8 cellular contexts compared by ENCODE assay signal in the genomic region with DNA sequence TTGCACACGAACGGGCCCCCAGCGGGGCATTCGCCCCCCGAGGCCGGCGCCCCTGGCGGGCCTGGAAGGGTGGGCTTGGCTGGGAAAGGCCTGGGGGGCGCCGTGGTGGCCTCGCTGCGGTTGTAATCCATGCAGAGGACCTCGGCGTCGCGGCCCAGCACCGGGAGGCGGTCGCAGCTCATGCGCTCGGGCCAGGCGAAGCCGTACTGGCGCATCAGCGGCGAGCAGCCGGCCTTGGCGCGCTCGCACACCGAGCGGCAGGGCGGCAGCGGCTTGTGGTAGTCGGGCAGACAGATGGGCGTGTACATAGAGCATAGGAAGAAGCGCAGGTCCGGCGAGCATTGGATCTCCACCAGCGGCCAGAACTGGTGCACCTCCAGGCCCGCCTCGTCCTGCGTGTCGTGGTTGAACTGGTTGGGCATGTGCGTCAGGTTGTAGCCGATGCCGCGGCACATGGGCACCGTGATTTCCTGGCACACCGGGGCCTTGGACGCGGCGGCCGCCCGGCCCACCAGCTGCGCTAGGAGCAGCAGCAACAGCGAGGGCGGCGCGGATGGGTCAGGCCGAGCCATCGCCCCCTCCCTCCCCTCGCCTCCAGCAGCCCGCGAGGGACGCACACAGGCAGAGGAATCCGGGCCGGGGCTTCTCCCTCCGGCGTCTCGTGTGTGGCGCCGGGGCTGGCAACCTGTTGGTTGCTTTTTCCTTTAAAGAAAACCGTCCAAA. TPM values are rescaled to one million over a fixed set of nuclear protein-coding genes. Genes with fewer than 3 reads are reported as not detected.
DNase-seq lines count a peak whose midpoint lies in the region; ATAC-seq and TF ChIP-seq lines count a peak whose summit lies in the region.

No MANE protein-coding gene starts in this region.

- H3K27me3 ChIP-seq in CD4-positive, CD25-positive, alpha-beta regulatory T cell (ENCODE audit: control insufficient read depth, insufficient read depth, low read length): peaks cover 17% of the 10 kb centered on the region
- no peaks in the 10 kb centered on the region for H3K27me3 ChIP-seq in colonic mucosa
- no peaks in the 10 kb centered on the region for H3K27me3 ChIP-seq in right lobe of liver

- no peaks in the 10 kb centered on the region for H3K36me3 ChIP-seq in CD4-positive, CD25-positive, alpha-beta regulatory T cell (ENCODE audit: control insufficient read depth, insufficient read depth, low read length)
- H3K36me3 ChIP-seq in colonic mucosa: no peaks in the 10 kb centered on the region
- peaks cover 0 to 24% (median 0%) of the 10 kb centered on the region in 4 donors for H3K36me3 ChIP-seq in right lobe of liver

- TF ChIP-seq CTCF in colonic mucosa (IDR thresholded peaks at IDR 0.05): no peak
- no peak for TF ChIP-seq CTCF in right lobe of liver (IDR thresholded peaks at IDR 0.05)

- peak overlapping the region; percentile 96 to 99 for H3K9ac ChIP-seq in colonic mucosa (ENCODE audit: low read depth in 2 of 2, low read length in 2 of 2)

- no peaks in the 10 kb centered on the region for H3K36me3 Mint-ChIP-seq in CD4-positive, CD25-positive, alpha-beta regulatory T cell

- peak; percentile 22 for TF ChIP-seq POLR2A in right lobe of liver (IDR thresholded peaks at IDR 0.05)

- H3K27ac ChIP-seq in CD4-positive, CD25-positive, alpha-beta regulatory T cell (ENCODE audit: insufficient read depth, low read length, poor library complexity, severe bottlenecking): no peak overlapping the region
- H3K27ac ChIP-seq in colonic mucosa (peak overlapping the region; percentile 93), right lobe of liver (peak overlapping the region; percentile 93 to 100 (median 98))

- intact Hi-C loops in colonic mucosa (cut with DNase I): loop anchor here (5.0 kb wide), 1 partner anchor 64 kb away; no protein-coding TSS in a partner anchor
- intact Hi-C loops in right lobe of liver (cut with DNase I): loop anchor here in 1 of 2 donors (10.0 kb wide), 1 partner anchor 206 kb away; no protein-coding TSS in a partner anchor

- peak overlapping the region; percentile 84 to 93 (median 89) for H3K4me3 Mint-ChIP-seq in CD4-positive, CD25-positive, alpha-beta regulatory T cell

- peaks cover 44% of the 10 kb centered on the region for H3K4me1 ChIP-seq in CD4-positive, CD25-positive, alpha-beta regulatory T cell (ENCODE audit: control insufficient read depth, insufficient read depth, low read length, poor library complexity, severe bottlenecking)
- peaks cover 9% of the 10 kb centered on the region for H3K4me1 ChIP-seq in colonic mucosa
- H3K4me1 ChIP-seq in right lobe of liver: peaks cover 0 to 31% (median 12%) of the 10 kb centered on the region in 4 donors

- H3K9me3 Mint-ChIP-seq in CD4-positive, CD25-positive, alpha-beta regulatory T cell: peaks cover 0 to 2% (median 0%) of the 10 kb centered on the region in 7 donors

- peaks cover 0 to 39% (median 13%) of the 10 kb centered on the region in 4 donors for H3K4me1 Mint-ChIP-seq in CD4-positive, CD25-positive, alpha-beta regulatory T cell

- ATAC-seq in CD4-positive, CD25-positive, alpha-beta regulatory T cell (ENCODE audit: low read depth in 2 of 2): peak in 1 of 2 donors; percentile 5
- peak; percentile 21 for ATAC-seq in HG03175 (IDR thresholded peaks at IDR 0.05; ENCODE audit: unreplicated experiment)
- peak; percentile 0 to 1 (median 0) for ATAC-seq in right lobe of liver

- H3K9me3 ChIP-seq in CD4-positive, CD25-positive, alpha-beta regulatory T cell (ENCODE audit: control insufficient read depth in 2 of 2, low read length in 2 of 2): no peaks in the 10 kb centered on the region
- no peaks in the 10 kb centered on the region for H3K9me3 ChIP-seq in colonic mucosa
- no peaks in the 10 kb centered on the region for H3K9me3 ChIP-seq in right lobe of liver

- DNase-seq in CD4-positive, CD25-positive, alpha-beta regulatory T cell: peak in 2 of 3 donors; percentile 45 to 52
- peak; percentile 14 for DNase-seq in T-helper 9 cell
- DNase-seq in colonic mucosa: peak; percentile 57
- DNase-seq in right lobe of liver: peak; percentile 65 to 74 (median 69)
- DNase-seq in stimulated activated naive CD4-positive, alpha-beta T cell treated with Interleukin-2 at 50 U/mL for 16 hours (lab: John Stamatoyannopoulos, UW): peak; percentile 20
- DNase-seq in NCI-H774 (lab: John Stamatoyannopoulos, UW): no peak
- no peak for DNase-seq in NCI-H2196 (lab: John Stamatoyannopoulos, UW; ENCODE audit: unreplicated experiment)

- 0% methylated on average over 15 of the region's 74 CpGs for WGBS in right lobe of liver (ENCODE audit: insufficient coverage, low coverage, low lambda C conversion rate, missing lambda C conversion rate)

- H3K27me3 Mint-ChIP-seq in CD4-positive, CD25-positive, alpha-beta regulatory T cell: peaks cover 59% of the 10 kb centered on the region

- H3K27ac Mint-ChIP-seq in CD4-positive, CD25-positive, alpha-beta regulatory T cell: no peak overlapping the region

- peak overlapping the region; percentile 72 for H3K4me3 ChIP-seq in CD4-positive, CD25-positive, alpha-beta regulatory T cell (ENCODE audit: low read depth, low read length)
- H3K4me3 ChIP-seq in colonic mucosa (peak overlapping the region; percentile 86), right lobe of liver (peak overlapping the region; percentile 79 to 85 (median 83))

RNA-seq across cellular contexts. Expression of gene FZD5, which starts 1.4 kb away (rescaled TPM):
- 0.27 TPM for total RNA-seq in CD4-positive, CD25-positive, alpha-beta regulatory T cell
- polyA plus RNA-seq in CD4-positive, CD25-positive, alpha-beta regulatory T cell: under 1 TPM in 1 of 4 donors, not detected in 3; 0.07 TPM
- 100 to 1,000 TPM; 103 to 119 TPM for total RNA-seq in colonic mucosa
- 10 to 100 TPM; 18.5 to 37.4 (median 29.3) TPM for total RNA-seq in right lobe of liver

RNA-seq across cellular contexts. Expression of gene CCNYL1, which starts 56.9 kb away (rescaled TPM):
- total RNA-seq in CD4-positive, CD25-positive, alpha-beta regulatory T cell: 13.1 TPM
- polyA plus RNA-seq in CD4-positive, CD25-positive, alpha-beta regulatory T cell: 1 to 10 TPM in 2 of 4 donors, under 1 TPM in 2; 0.81 to 1.3 (median 1.0) TPM
- 10 to 100 TPM; 19.9 to 33.1 TPM for total RNA-seq in colonic mucosa
- 10 to 100 TPM in 2 of 6 experiments, 1 to 10 TPM in 4; 7.1 to 11.9 (median 9.4) TPM for total RNA-seq in right lobe of liver

Comparison
In these comparisons a context has a peak if more than half of its experiments do, and no peak if none do; other contexts are left out.
1. DNase-seq: peak in CD4-positive, CD25-positive, alpha-beta regulatory T cell (2 of 3), T-helper 9 cell (single experiment), colonic mucosa (single experiment), right lobe of liver (3 of 3) and stimulated activated naive CD4-positive, alpha-beta T cell treated with Interleukin-2 at 50 U/mL for 16 hours (single experiment); none in NCI-H774 (single experiment) and NCI-H2196 (single experiment).
2. RNA of gene FZD5, which starts 1.4 kb away (total RNA-seq): 103 to 119 TPM in colonic mucosa and 18.5 to 37.4 TPM in right lobe of liver; 0.27 TPM in CD4-positive, CD25-positive, alpha-beta regulatory T cell (single experiment); every median in the first group is over 10 times any median in the second.
3. Peak in every context shown above with its lines, with median percentiles within 50 percentile points of each other: H3K4me3 ChIP-seq.